In genomic region chr18:74505776-74506175, GRCh38 we compare ENCODE assay signal across 24 cellular contexts. TPM values are rescaled to one million over a fixed set of nuclear protein-coding genes. Genes with fewer than 3 reads are reported as not detected.
DNase-seq lines count a peak whose midpoint lies in the region; ATAC-seq, FAIRE-seq and TF ChIP-seq lines count a peak whose summit lies in the region.
"Had no signal": no experiment of that assay in that cellular context is flagged by ENCODE, and none has a peak within 500 bp of the region (broad histone marks: within the 10 kb centered on the region; RNA-seq: fewer than 3 reads in every experiment).

No MANE protein-coding gene starts in this region.

- no peak for TF ChIP-seq RAD21 in HepG2 (CRISPR knock-in tag; IDR thresholded peaks at IDR 0.05)

- no TSS peak for BruUV-seq in HepG2 (replicated peaks; lab: Mats Ljungman, UMichigan)

- H3K4me2 ChIP-seq in HepG2 (ENCODE audit: low read depth, low read length) = no peak overlapping the region
- H3K4me2 ChIP-seq: BLaER1 had no signal

- TF ChIP-seq CTCF in HepG2 (CRISPR knock-in tag; IDR thresholded peaks at IDR 0.05) (no peak), right lobe of liver (IDR thresholded peaks at IDR 0.05) (no peak), dorsolateral prefrontal cortex (IDR thresholded peaks at IDR 0.05 in 54 of 56, conservative IDR thresholded peaks at IDR 0.05 in 2 of 56; ENCODE audit: low read depth in 1 of 56, partially characterized antibody in 56 of 56) (no peak), nephron progenitor cell (IDR thresholded peaks at IDR 0.05) (no peak)

- ATAC-seq in HepG2 = no peak
- no peak for ATAC-seq in right lobe of liver
- ATAC-seq: Panc1 had no signal

- no peak overlapping the region for H2AFZ ChIP-seq in HepG2 (ENCODE audit: low read length)

- in situ Hi-C loops in HepG2 (cut with HindIII; ENCODE audit: extremely low pct_ligation_motif_present, low pct_unique_long_range_greater_than_20kb) = no loop called here

- TF ChIP-seq POLR2A in HepG2 (IDR thresholded peaks at IDR 0.05; ENCODE audit: insufficient read depth in 1 of 2, low read depth in 2 of 2, low read length in 2 of 2) (no peak), right lobe of liver (IDR thresholded peaks at IDR 0.05) (no peak)

- H3K4me3 Mint-ChIP-seq in nephron progenitor cell = no peak overlapping the region
- H3K4me3 Mint-ChIP-seq in activated CD4-positive, alpha-beta T cell treated with anti-CD3 and anti-CD28 coated beads, Interleukin-2, amount 10 ng/mL, durations not matched to agents 24 days and 14 days = no peak overlapping the region
- no peak overlapping the region for H3K4me3 Mint-ChIP-seq in activated CD4-positive, alpha-beta memory T cell treated with anti-CD3 and anti-CD28 coated beads, Interleukin-2, amount 10 ng/mL, durations not matched to agents 7 days and 5 days
- H3K4me3 Mint-ChIP-seq: CD4-positive, alpha-beta memory T cell had no signal

- POLR2A ChIA-PET in HepG2 (lab: Yijun Ruan, JAX) = interaction anchor here (1.1 kb wide), 1 partner anchor 35 kb away, joined by 3 read pairs; no protein-coding TSS in a partner anchor
- POLR2A ChIA-PET in activated CD4-positive, alpha-beta memory T cell treated with anti-CD3 and anti-CD28 coated beads, Interleukin-2, amount 10 ng/mL, durations not matched to agents 7 days and 5 days (lab: Charles Lee) = interaction anchor here (0.6 kb wide), 1 partner anchor 46 kb away, joined by 3 read pairs; no protein-coding TSS in a partner anchor

- peaks cover 4% of the 10 kb centered on the region for H3K4me1 Mint-ChIP-seq in nephron progenitor cell
- peaks cover 22% of the 10 kb centered on the region for H3K4me1 Mint-ChIP-seq in activated CD4-positive, alpha-beta T cell treated with anti-CD3 and anti-CD28 coated beads, Interleukin-2, amount 10 ng/mL, durations not matched to agents 24 days and 14 days
- H3K4me1 Mint-ChIP-seq in activated CD4-positive, alpha-beta memory T cell treated with anti-CD3 and anti-CD28 coated beads, Interleukin-2, amount 10 ng/mL, durations not matched to agents 7 days and 5 days = peaks cover 15% of the 10 kb centered on the region

- no peaks in the 10 kb centered on the region for H3K79me2 ChIP-seq in HepG2 (ENCODE audit: insufficient read depth, low read length)

- peaks cover 67% of the 10 kb centered on the region for H3K36me3 Mint-ChIP-seq in nephron progenitor cell (ENCODE audit: low read depth)
- H3K36me3 Mint-ChIP-seq in activated CD4-positive, alpha-beta T cell treated with anti-CD3 and anti-CD28 coated beads, Interleukin-2, amount 10 ng/mL, durations not matched to agents 24 days and 14 days (ENCODE audit: low read depth) = peaks cover 68% of the 10 kb centered on the region
- peaks cover 74% of the 10 kb centered on the region for H3K36me3 Mint-ChIP-seq in activated CD4-positive, alpha-beta memory T cell treated with anti-CD3 and anti-CD28 coated beads, Interleukin-2, amount 10 ng/mL, durations not matched to agents 7 days and 5 days (ENCODE audit: low read depth)

- H3K9me3 Mint-ChIP-seq in nephron progenitor cell = no peaks in the 10 kb centered on the region
- no peaks in the 10 kb centered on the region for H3K9me3 Mint-ChIP-seq in activated CD4-positive, alpha-beta T cell treated with anti-CD3 and anti-CD28 coated beads, Interleukin-2, amount 10 ng/mL, durations not matched to agents 24 days and 14 days
- H3K9me3 Mint-ChIP-seq in activated CD4-positive, alpha-beta memory T cell treated with anti-CD3 and anti-CD28 coated beads, Interleukin-2, amount 10 ng/mL, durations not matched to agents 7 days and 5 days = no peaks in the 10 kb centered on the region
- H3K9me3 Mint-ChIP-seq: CD4-positive, alpha-beta memory T cell had no signal

- peaks cover 3% of the 10 kb centered on the region for H3K27me3 Mint-ChIP-seq in nephron progenitor cell (ENCODE audit: low read depth, poor library complexity)
- no peaks in the 10 kb centered on the region for H3K27me3 Mint-ChIP-seq in activated CD4-positive, alpha-beta T cell treated with anti-CD3 and anti-CD28 coated beads, Interleukin-2, amount 10 ng/mL, durations not matched to agents 24 days and 14 days
- no peaks in the 10 kb centered on the region for H3K27me3 Mint-ChIP-seq in activated CD4-positive, alpha-beta memory T cell treated with anti-CD3 and anti-CD28 coated beads, Interleukin-2, amount 10 ng/mL, durations not matched to agents 7 days and 5 days
- H3K27me3 Mint-ChIP-seq: CD4-positive, alpha-beta memory T cell had no signal

- WGBS in HepG2 (ENCODE audit: low lambda C conversion rate) = 99% methylated on average over 15 of the region's 16 CpGs
- WGBS in right lobe of liver (ENCODE audit: insufficient coverage, low coverage, low lambda C conversion rate, missing lambda C conversion rate) = 92% methylated on average over 10 of the region's 16 CpGs

- CTCF ChIA-PET in HepG2 (lab: Yijun Ruan, JAX; ENCODE audit: low intra/inter-chr PET ratio, low total read pairs) = no interaction called here
- CTCF ChIA-PET in activated CD4-positive, alpha-beta memory T cell treated with anti-CD3 and anti-CD28 coated beads, Interleukin-2, amount 10 ng/mL, durations not matched to agents 7 days and 5 days (lab: Charles Lee) = no interaction called here

- H3K27me3 ChIP-seq in HepG2 (ENCODE audit: control insufficient read depth in 1 of 2, insufficient read depth in 2 of 2, low read length in 2 of 2) (no peaks in the 10 kb centered on the region), right lobe of liver (no peaks in the 10 kb centered on the region), dorsolateral prefrontal cortex (no peaks in the 10 kb centered on the region)
- H3K27me3 ChIP-seq: BLaER1, SJCRH30 had no signal

- TF ChIP-seq EP300 in HepG2 (IDR thresholded peaks at IDR 0.05; ENCODE audit: low read depth in 2 of 2, low read length in 2 of 2) = no peak
- no peak for TF ChIP-seq EP300 in HepG2 (CRISPR knock-in tag; IDR thresholded peaks at IDR 0.05; ENCODE audit: borderline replicate concordance)

- H4K20me1 ChIP-seq in HepG2 (ENCODE audit: insufficient read depth, low read length) = no peaks in the 10 kb centered on the region

- H3K9me3 ChIP-seq in HepG2 (ENCODE audit: low read length) (no peaks in the 10 kb centered on the region), right lobe of liver (no peaks in the 10 kb centered on the region)
- H3K9me3 ChIP-seq: BLaER1, SJCRH30 had no signal

- no peak for FAIRE-seq in HepG2 (lab: Jason Lieb, UNC)
- FAIRE-seq: H1 had no signal

- DNase-seq in HepG2 (ENCODE audit: low spot score) = no peak
- no peak for DNase-seq in right lobe of liver
- DNase-seq in dorsolateral prefrontal cortex = no peak
- DNase-seq in nephron progenitor cell = no peak
- DNase-seq in KG1 (lab: John Stamatoyannopoulos, UW) = no peak
- no peak for DNase-seq in NCI-H226
- no peak for DNase-seq in activated CD4-positive, alpha-beta T cell treated with anti-CD3 and anti-CD28 coated beads, Interleukin-2, amount 10 ng/mL, durations not matched to agents 24 days and 14 days
- no peak for DNase-seq in activated CD4-positive, alpha-beta memory T cell treated with anti-CD3 and anti-CD28 coated beads, Interleukin-2, amount 10 ng/mL, durations not matched to agents 7 days and 5 days
- DNase-seq: CD4-positive, alpha-beta memory T cell; DMS153; GDM1; MM.1S; NCI-H1092; NCI-H1436 treated with DMSO at 0.1 percent for 48 hours; NCI-H2029; NCI-H446 treated with DMSO at 0.1 percent for 48 hours; NCI-H69; SJCRH30 had no signal

- peak overlapping the region; percentile 54 for H3K27ac Mint-ChIP-seq in nephron progenitor cell
- no peak overlapping the region for H3K27ac Mint-ChIP-seq in activated CD4-positive, alpha-beta T cell treated with anti-CD3 and anti-CD28 coated beads, Interleukin-2, amount 10 ng/mL, durations not matched to agents 24 days and 14 days
- no peak overlapping the region for H3K27ac Mint-ChIP-seq in activated CD4-positive, alpha-beta memory T cell treated with anti-CD3 and anti-CD28 coated beads, Interleukin-2, amount 10 ng/mL, durations not matched to agents 7 days and 5 days

- intact Hi-C loops in HepG2 (cut with micrococcal nuclease; ENCODE audit: unreplicated experiment) (no loop called here), right lobe of liver (cut with DNase I) (no loop called here), dorsolateral prefrontal cortex (cut with DNase I) (loop anchor here in 1 of 2 donors (1.0 kb wide), 1 partner anchor 32 kb away; no protein-coding TSS in a partner anchor)
- intact Hi-C loops in activated CD4-positive, alpha-beta T cell treated with anti-CD3 and anti-CD28 coated beads, Interleukin-2, amount 10 ng/mL, durations not matched to agents 24 days and 14 days (cut with micrococcal nuclease) = no loop called here

- H3K27ac ChIP-seq in HepG2 (ENCODE audit: extremely low read length, insufficient read depth, low read length) (no peak overlapping the region), right lobe of liver (no peak overlapping the region), dorsolateral prefrontal cortex (peak overlapping the region in 50 of 59 donors; percentile 18 to 100 (median 96))
- H3K27ac ChIP-seq: BLaER1, SJCRH30 had no signal

- H3K9ac ChIP-seq in HepG2 (ENCODE audit: insufficient read depth, low read depth, low read length) = no peak overlapping the region
- H3K9ac ChIP-seq: BLaER1 had no signal

- H3K4me1 ChIP-seq in HepG2 (ENCODE audit: insufficient read depth, low read length) (peaks cover 10% of the 10 kb centered on the region), right lobe of liver (peaks cover 0 to 19% (median 8%) of the 10 kb centered on the region in 4 donors)
- H3K4me1 ChIP-seq: SJCRH30 had no signal

- H3K4me3 ChIP-seq in HepG2 (replicated peaks in 1 of 3; ENCODE audit: insufficient read depth in 1 of 3, low read depth in 2 of 3, low read length in 3 of 3) (no peak overlapping the region), right lobe of liver (no peak overlapping the region), dorsolateral prefrontal cortex (no peak overlapping the region)
- H3K4me3 ChIP-seq: BLaER1, SJCRH30 had no signal

- H3K36me3 ChIP-seq in HepG2 (replicated peaks in 1 of 2; ENCODE audit: control insufficient read depth in 1 of 2, insufficient read depth in 2 of 2, low read length in 2 of 2) = peaks cover 29 to 84% of the 10 kb centered on the region in 2 experiments
- peaks cover 18 to 78% (median 51%) of the 10 kb centered on the region in 4 donors for H3K36me3 ChIP-seq in right lobe of liver
- H3K36me3 ChIP-seq: SJCRH30 had no signal

RNA-seq across cellular contexts. Expression of gene CNDP2, which starts 9.6 kb away (rescaled TPM):
- total RNA-seq in HepG2 (2016; rRNA removed; fragmentation: Illumina TruSeq; extraction: Trizol) = 80.8 and 113 TPM in 2 replicates
- 12.2 and 13.4 TPM in 2 replicates for total RNA-seq in HepG2 (2016; cell fraction: cytosol; rRNA removed; fragmentation: Illumina TruSeq; extraction: Trizol; ENCODE audit: low read depth)
- 85.5 and 98.8 TPM in 2 replicates for total RNA-seq in HepG2 (2016; cell fraction: insoluble cytoplasmic fraction; rRNA removed; fragmentation: Illumina TruSeq; extraction: Trizol)
- 37.4 and 39.0 TPM in 2 replicates for total RNA-seq in HepG2 (2016; cell fraction: membrane; rRNA removed; fragmentation: Illumina TruSeq; extraction: Trizol)
- total RNA-seq in HepG2 (2016; cell fraction: nucleus; rRNA removed; fragmentation: Illumina TruSeq; extraction: Trizol) = 61.8 and 61.9 TPM in 2 replicates
- 64.7 and 76.8 TPM in 2 replicates for polyA plus RNA-seq in HepG2 (2011; rRNA removed)
- polyA plus RNA-seq in HepG2 (2011; cell fraction: cytosol; rRNA removed) = 52.3 and 57.1 TPM in 2 replicates
- 127 and 143 TPM in 2 replicates for polyA plus RNA-seq in HepG2 (2011; cell fraction: nucleus; rRNA removed)
- 75.2 and 103 TPM in 2 replicates for polyA plus RNA-seq in HepG2 (2012)
- polyA plus RNA-seq in HepG2 (2016; cell fraction: cytosol; fragmentation: Illumina TruSeq; extraction: Trizol; ENCODE audit: low read depth) = 13.8 and 14.5 TPM in 2 replicates
- 114 and 122 TPM in 2 replicates for polyA plus RNA-seq in HepG2 (2016; cell fraction: insoluble cytoplasmic fraction; fragmentation: Illumina TruSeq; extraction: Trizol; ENCODE audit: low read depth)
- polyA plus RNA-seq in HepG2 (2016; cell fraction: membrane; fragmentation: Illumina TruSeq; extraction: Trizol; ENCODE audit: low read depth) = 27.7 and 28.4 TPM in 2 replicates
- polyA plus RNA-seq in HepG2 (2016; cell fraction: nucleus; fragmentation: Illumina TruSeq; extraction: Trizol; ENCODE audit: insufficient read depth, low read depth) = 129 and 136 TPM in 2 replicates
- polyA minus RNA-seq in HepG2 (2011; rRNA and poly(A)+ RNA removed; ENCODE audit: low replicate concordance) = 70.0 and 79.1 TPM in 2 replicates
- 45.9 and 46.8 TPM in 2 replicates for polyA minus RNA-seq in HepG2 (2011; cell fraction: cytosol; rRNA and poly(A)+ RNA removed)
- polyA minus RNA-seq in HepG2 (2011; cell fraction: nucleus; rRNA and poly(A)+ RNA removed) = 76.7 and 91.4 TPM in 2 replicates
- 100 to 1,000 TPM; 178 to 367 (median 230) TPM for total RNA-seq in right lobe of liver
- total RNA-seq in dorsolateral prefrontal cortex = 100 to 1,000 TPM; 146 to 408 (median 218) TPM
- total RNA-seq in activated CD4-positive, alpha-beta T cell treated with anti-CD3 and anti-CD28 coated beads, Interleukin-2, amount 10 ng/mL, durations not matched to agents 24 days and 14 days = 160 and 177 TPM in 2 replicates
- 100 to 1,000 TPM; 141 to 143 TPM for total RNA-seq in activated CD4-positive, alpha-beta memory T cell treated with anti-CD3 and anti-CD28 coated beads, Interleukin-2, amount 10 ng/mL, durations not matched to agents 7 days and 5 days

RNA-seq across cellular contexts. Expression of gene CNDP1, which starts 28.5 kb away (rescaled TPM):
- total RNA-seq in HepG2 (2016; rRNA removed; fragmentation: Illumina TruSeq; extraction: Trizol) (not detected in 2 replicates), right lobe of liver (10 to 100 TPM; 10.4 to 61.4 (median 28.4) TPM), dorsolateral prefrontal cortex (100 to 1,000 TPM in 66 of 120 experiments, 10 to 100 TPM in 54; 11.2 to 509 (median 107) TPM)
- total RNA-seq in HepG2 (2016; cell fraction: cytosol; rRNA removed; fragmentation: Illumina TruSeq; extraction: Trizol; ENCODE audit: low read depth) = not detected in 2 replicates
- total RNA-seq in HepG2 (2016; cell fraction: insoluble cytoplasmic fraction; rRNA removed; fragmentation: Illumina TruSeq; extraction: Trizol) = 0.06 TPM in 1 of 2 replicates, not detected in the other
- total RNA-seq in HepG2 (2016; cell fraction: membrane; rRNA removed; fragmentation: Illumina TruSeq; extraction: Trizol) = not detected in 2 replicates
- total RNA-seq in HepG2 (2016; cell fraction: nucleus; rRNA removed; fragmentation: Illumina TruSeq; extraction: Trizol) = not detected in 2 replicates
- 0.01 and 0.13 TPM in 2 replicates for polyA plus RNA-seq in HepG2 (2011; rRNA removed)
- polyA plus RNA-seq in HepG2 (2011; cell fraction: cytosol; rRNA removed) = 0.03 TPM in 1 of 2 replicates, not detected in the other
- polyA plus RNA-seq in HepG2 (2011; cell fraction: nucleus; rRNA removed) = 0.08 and 0.45 TPM in 2 replicates
- 0.07 TPM in 1 of 2 replicates, not detected in the other for polyA plus RNA-seq in HepG2 (2012)
- polyA plus RNA-seq in HepG2 (2016; cell fraction: cytosol; fragmentation: Illumina TruSeq; extraction: Trizol; ENCODE audit: low read depth) = not detected in 2 replicates
- not detected in 2 replicates for polyA plus RNA-seq in HepG2 (2016; cell fraction: insoluble cytoplasmic fraction; fragmentation: Illumina TruSeq; extraction: Trizol; ENCODE audit: low read depth)
- not detected in 2 replicates for polyA plus RNA-seq in HepG2 (2016; cell fraction: membrane; fragmentation: Illumina TruSeq; extraction: Trizol; ENCODE audit: low read depth)
- polyA plus RNA-seq in HepG2 (2016; cell fraction: nucleus; fragmentation: Illumina TruSeq; extraction: Trizol; ENCODE audit: insufficient read depth, low read depth) = 0.25 TPM in 1 of 2 replicates, not detected in the other
- not detected in 2 replicates for polyA minus RNA-seq in HepG2 (2011; rRNA and poly(A)+ RNA removed; ENCODE audit: low replicate concordance)
- polyA minus RNA-seq in HepG2 (2011; cell fraction: cytosol; rRNA and poly(A)+ RNA removed) = not detected in 2 replicates
- 0.13 and 0.37 TPM in 2 replicates for polyA minus RNA-seq in HepG2 (2011; cell fraction: nucleus; rRNA and poly(A)+ RNA removed)
- total RNA-seq in activated CD4-positive, alpha-beta T cell treated with anti-CD3 and anti-CD28 coated beads, Interleukin-2, amount 10 ng/mL, durations not matched to agents 24 days and 14 days = not detected in 2 replicates
- not detected for total RNA-seq in activated CD4-positive, alpha-beta memory T cell treated with anti-CD3 and anti-CD28 coated beads, Interleukin-2, amount 10 ng/mL, durations not matched to agents 7 days and 5 days
- total RNA-seq: A673; CD4-positive, alpha-beta memory T cell; Daoy; H1; LHCN-M2; SJCRH30 had no signal
- polyA plus RNA-seq: CD4-positive, alpha-beta memory T cell had no signal

RNA-seq across cellular contexts. Expression of gene DIPK1C, which starts 48.7 kb away (rescaled TPM):
- total RNA-seq in HepG2 (2016; rRNA removed; fragmentation: Illumina TruSeq; extraction: Trizol) (not detected in 2 replicates), right lobe of liver (under 1 TPM in 3 of 6 experiments, not detected in 3; 0.06 to 0.37 (median 0.20) TPM), dorsolateral prefrontal cortex (10 to 100 TPM in 76 of 120 experiments, 1 to 10 TPM in 44; 1.9 to 31.7 (median 11.6) TPM)
- not detected in 2 replicates for total RNA-seq in HepG2 (2016; cell fraction: cytosol; rRNA removed; fragmentation: Illumina TruSeq; extraction: Trizol; ENCODE audit: low read depth)
- 0.09 TPM in 1 of 2 replicates, not detected in the other for total RNA-seq in HepG2 (2016; cell fraction: insoluble cytoplasmic fraction; rRNA removed; fragmentation: Illumina TruSeq; extraction: Trizol)
- not detected in 2 replicates for total RNA-seq in HepG2 (2016; cell fraction: membrane; rRNA removed; fragmentation: Illumina TruSeq; extraction: Trizol)
- total RNA-seq in HepG2 (2016; cell fraction: nucleus; rRNA removed; fragmentation: Illumina TruSeq; extraction: Trizol) = not detected in 2 replicates
- 1.1 and 1.8 TPM in 2 replicates for polyA plus RNA-seq in HepG2 (2011; rRNA removed)
- polyA plus RNA-seq in HepG2 (2011; cell fraction: cytosol; rRNA removed) = 1.2 and 1.3 TPM in 2 replicates
- polyA plus RNA-seq in HepG2 (2011; cell fraction: nucleus; rRNA removed) = 0.43 and 0.53 TPM in 2 replicates
- polyA plus RNA-seq in HepG2 (2012) = 0.19 and 0.39 TPM in 2 replicates
- polyA plus RNA-seq in HepG2 (2016; cell fraction: cytosol; fragmentation: Illumina TruSeq; extraction: Trizol; ENCODE audit: low read depth) = not detected in 2 replicates
- not detected in 2 replicates for polyA plus RNA-seq in HepG2 (2016; cell fraction: insoluble cytoplasmic fraction; fragmentation: Illumina TruSeq; extraction: Trizol; ENCODE audit: low read depth)
- polyA plus RNA-seq in HepG2 (2016; cell fraction: membrane; fragmentation: Illumina TruSeq; extraction: Trizol; ENCODE audit: low read depth) = not detected in 2 replicates
- not detected in 2 replicates for polyA plus RNA-seq in HepG2 (2016; cell fraction: nucleus; fragmentation: Illumina TruSeq; extraction: Trizol; ENCODE audit: insufficient read depth, low read depth)
- polyA minus RNA-seq in HepG2 (2011; rRNA and poly(A)+ RNA removed; ENCODE audit: low replicate concordance) = 2.7 TPM in 1 of 2 replicates, not detected in the other
- polyA minus RNA-seq in HepG2 (2011; cell fraction: cytosol; rRNA and poly(A)+ RNA removed) = 0.40 and 1.9 TPM in 2 replicates
- 0.52 and 0.75 TPM in 2 replicates for polyA minus RNA-seq in HepG2 (2011; cell fraction: nucleus; rRNA and poly(A)+ RNA removed)
- not detected in 2 replicates for total RNA-seq in activated CD4-positive, alpha-beta T cell treated with anti-CD3 and anti-CD28 coated beads, Interleukin-2, amount 10 ng/mL, durations not matched to agents 24 days and 14 days
- not detected for total RNA-seq in activated CD4-positive, alpha-beta memory T cell treated with anti-CD3 and anti-CD28 coated beads, Interleukin-2, amount 10 ng/mL, durations not matched to agents 7 days and 5 days
- total RNA-seq: A673; CD4-positive, alpha-beta memory T cell; Daoy; H1; LHCN-M2; SJCRH30 had no signal
- polyA plus RNA-seq: CD4-positive, alpha-beta memory T cell had no signal

Comparison
In these comparisons a context has a peak if more than half of its experiments do, and no peak if none do; other contexts are left out.
1. RNA of gene CNDP1, which starts 28.5 kb away (total RNA-seq): 11.2 to 509 TPM in dorsolateral prefrontal cortex and 10.4 to 61.4 TPM in right lobe of liver; not detected in activated CD4-positive, alpha-beta memory T cell treated with anti-CD3 and anti-CD28 coated beads, Interleukin-2, amount 10 ng/mL, durations not matched to agents 7 days and 5 days, not detected in activated CD4-positive, alpha-beta T cell treated with anti-CD3 and anti-CD28 coated beads, Interleukin-2, amount 10 ng/mL, durations not matched to agents 24 days and 14 days and 0.06 TPM in HepG2; every median in the first group is over 4 times any median in the second.
2. H3K27ac ChIP-seq: peak in dorsolateral prefrontal cortex (50 of 59); none in HepG2 (single experiment) and right lobe of liver (0 of 3).